Comparison of ENCODE assay signal across 8 cellular contexts in the genomic region with DNA sequence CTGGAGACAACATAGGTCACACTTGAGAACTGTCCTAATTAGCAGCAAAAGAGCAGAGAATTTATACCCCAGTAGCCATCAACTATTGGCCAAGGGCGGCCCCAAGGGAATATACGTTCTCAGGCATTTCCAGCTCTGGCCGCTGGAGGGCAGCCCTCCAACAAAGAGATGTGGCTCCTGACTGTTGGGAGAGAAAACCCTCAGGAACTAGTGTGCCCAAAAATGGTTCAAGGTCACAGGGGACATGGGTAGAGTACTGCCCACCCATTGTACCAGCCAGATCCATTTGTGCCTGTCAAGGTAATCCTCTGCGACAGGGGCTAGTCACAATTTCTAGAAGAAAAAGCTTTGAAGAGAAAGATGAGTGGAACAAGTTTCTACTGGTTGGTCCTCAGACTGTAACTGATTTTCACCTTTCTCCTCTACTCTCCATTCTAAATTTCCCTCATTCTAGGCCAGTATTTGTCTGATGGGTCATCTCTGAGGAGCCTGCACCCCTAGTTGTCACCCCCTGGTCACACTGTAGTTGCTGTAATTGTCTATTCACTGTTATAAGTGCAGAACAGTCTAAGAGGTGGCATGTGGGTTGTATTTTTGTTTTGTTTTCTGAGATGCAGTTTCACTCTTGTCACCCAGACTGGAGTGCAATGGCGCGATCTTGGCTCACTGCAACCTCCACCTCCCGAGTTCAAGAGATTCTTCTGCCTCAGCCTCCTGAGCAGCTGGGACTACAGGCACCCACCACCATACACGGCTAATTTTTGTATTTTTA. TPM values are rescaled to one million over a fixed set of nuclear protein-coding genes. Genes with fewer than 3 reads are reported as not detected.
DNase-seq lines count a peak whose midpoint lies in the region; ATAC-seq and TF ChIP-seq lines count a peak whose summit lies in the region.

No MANE protein-coding gene starts in this region.

- H3K9ac ChIP-seq in NT2/D1 (ENCODE audit: insufficient read length, low read depth) (no peak overlapping the region), neural progenitor cell (no peak overlapping the region)

- H3K79me2 ChIP-seq in neural progenitor cell (ENCODE audit: low read depth), result no peaks in the 10 kb centered on the region

- H3K4me1 ChIP-seq in NT2/D1 (ENCODE audit: insufficient read depth, insufficient read length), result no peaks in the 10 kb centered on the region
- H3K4me1 ChIP-seq in esophagus squamous epithelium, result no peaks in the 10 kb centered on the region
- H3K4me1 ChIP-seq in neural progenitor cell, result no peaks in the 10 kb centered on the region

- no peak overlapping the region for H3K27ac ChIP-seq in esophagus squamous epithelium
- H3K27ac ChIP-seq in neural progenitor cell, result no peak overlapping the region
- no peak overlapping the region for H3K27ac ChIP-seq in substantia nigra (ENCODE audit: low read depth, low read length, poor library complexity, severe bottlenecking)

- peak; percentile 76 for DNase-seq in COLO829 (ENCODE audit: low spot score)
- peak; percentile 88 for DNase-seq in HT-29 (ENCODE audit: low spot score)
- peak; percentile 30 for DNase-seq in NT2/D1 (ENCODE audit: low read depth, low spot score)
- DNase-seq in activated T-cell treated with anti-CD3 and anti-CD28 coated beads for 24 hours (ENCODE audit: low read depth), result peak; percentile 47
- no peak for DNase-seq in esophagus squamous epithelium (lab: John Stamatoyannopoulos, UW)
- DNase-seq in neural progenitor cell (ENCODE audit: low spot score), result peak; percentile 69
- peak in 42 of 49 donors; percentile 3 to 71 (median 37) for DNase-seq in substantia nigra (lab: John Stamatoyannopoulos, UW)

- H3K4me3 ChIP-seq in NT2/D1 (ENCODE audit: insufficient read length, low read depth) (no peak overlapping the region), esophagus squamous epithelium (no peak overlapping the region), neural progenitor cell (no peak overlapping the region)

- 42 to 49% methylated on average over 8 of the region's 8 CpGs for WGBS in esophagus squamous epithelium, 2 donors

- intact Hi-C loops in esophagus squamous epithelium (cut with DNase I), result loop anchor here (10.0 kb wide), 1 partner anchor 389 kb away; no protein-coding TSS in a partner anchor

- peaks cover 2% of the 10 kb centered on the region for H3K27me3 Mint-ChIP-seq in neural progenitor cell (ENCODE audit: insufficient read depth, low read depth)

- H3K4me3 Mint-ChIP-seq in neural progenitor cell, result no peak overlapping the region

- TF ChIP-seq CTCF in esophagus squamous epithelium (IDR thresholded peaks at IDR 0.05) (peak; percentile 62 to 87 (median 73)), neural progenitor cell (IDR thresholded peaks at IDR 0.05) (peak; percentile 84)

- peak; percentile 94 for ATAC-seq in GM19463 (IDR thresholded peaks at IDR 0.05; ENCODE audit: unreplicated experiment)

- H3K4me1 Mint-ChIP-seq in neural progenitor cell, result no peaks in the 10 kb centered on the region

- H4K20me1 ChIP-seq in neural progenitor cell (ENCODE audit: low read depth), result no peaks in the 10 kb centered on the region

- H3K27me3 ChIP-seq in NT2/D1 (ENCODE audit: insufficient read depth, insufficient read length) (no peaks in the 10 kb centered on the region), esophagus squamous epithelium (no peaks in the 10 kb centered on the region), neural progenitor cell (no peaks in the 10 kb centered on the region)

- H3K27ac Mint-ChIP-seq in neural progenitor cell, result no peak overlapping the region

- H3K4me2 ChIP-seq in neural progenitor cell, result no peak overlapping the region

- H3K36me3 Mint-ChIP-seq in neural progenitor cell, result no peaks in the 10 kb centered on the region

- TF ChIP-seq POLR2A in esophagus squamous epithelium (IDR thresholded peaks at IDR 0.05), result no peak

- H3F3A ChIP-seq in neural progenitor cell (ENCODE audit: low read depth), result no peaks in the 10 kb centered on the region

- no peaks in the 10 kb centered on the region for H3K9me3 Mint-ChIP-seq in neural progenitor cell

- H2AFZ ChIP-seq in neural progenitor cell (replicated peaks), result no peak overlapping the region

- H3K9me3 ChIP-seq in NT2/D1 (ENCODE audit: insufficient read depth, low read length) (no peaks in the 10 kb centered on the region), esophagus squamous epithelium (no peaks in the 10 kb centered on the region), neural progenitor cell (ENCODE audit: low read depth) (no peaks in the 10 kb centered on the region)

- H3K36me3 ChIP-seq in NT2/D1 (ENCODE audit: insufficient read depth, insufficient read length, low read length), result no peaks in the 10 kb centered on the region
- H3K36me3 ChIP-seq in esophagus squamous epithelium, result no peaks in the 10 kb centered on the region
- H3K36me3 ChIP-seq in neural progenitor cell, result no peaks in the 10 kb centered on the region

RNA-seq across cellular contexts. Expression of gene C7orf33, which starts 14.7 kb away (rescaled TPM):
- total RNA-seq in HT-29 (2014; rRNA removed; shearing (Covaris generic)), result not detected in 2 replicates
- total RNA-seq in esophagus squamous epithelium (not detected), neural progenitor cell (ENCODE audit: low replicate concordance) (not detected in 2 replicates)
